30 cellular contexts compared by ENCODE assay signal in genomic region chr1:41442697-41443251, GRCh38. TPM values are rescaled to one million over a fixed set of nuclear protein-coding genes. Genes with fewer than 3 reads are reported as not detected.
DNase-seq lines count a peak whose midpoint lies in the region; ATAC-seq and TF ChIP-seq lines count a peak whose summit lies in the region.
"Had no signal": no experiment of that assay in that cellular context is flagged by ENCODE, and none has a peak within 500 bp of the region (broad histone marks: within the 10 kb centered on the region; RNA-seq: fewer than 3 reads in every experiment).

No MANE protein-coding gene starts in this region.

- intact Hi-C loops in prostate gland (cut with DNase I): no loop called here

- WGBS in prostate gland: 15% methylated on average over 7 of the region's 7 CpGs

- peak; percentile 52 for ATAC-seq in esophagus mucosa
- ATAC-seq in HG03469 (IDR thresholded peaks at IDR 0.05; ENCODE audit: unreplicated experiment): no peak
- no peak for ATAC-seq in HG02571 (IDR thresholded peaks at IDR 0.05; ENCODE audit: unreplicated experiment)
- ATAC-seq: GM23338; heart left ventricle; stimulated activated effector memory CD8-positive, alpha-beta T cell treated with anti-CD3 and anti-CD28 coated beads, Interleukin-12 subunit alpha, Interleukin-12 subunit beta, amount 100 ng/mL, for 72 hours had no signal

- no peaks in the 10 kb centered on the region for H3K36me3 ChIP-seq in prostate gland
- H3K36me3 ChIP-seq: heart left ventricle, spleen, vagina had no signal

- H3K4me1 ChIP-seq in prostate gland (replicated peaks): peaks cover 11% of the 10 kb centered on the region
- H3K4me1 ChIP-seq: spleen had no signal

- TF ChIP-seq POLR2A in prostate gland (IDR thresholded peaks at IDR 0.05): no peak

- no peak overlapping the region for H3K4me3 ChIP-seq in prostate gland
- H3K4me3 ChIP-seq: GM23338, heart left ventricle, spleen, vagina had no signal

- H3K27me3 ChIP-seq in prostate gland (replicated peaks; ENCODE audit: insufficient read depth): no peaks in the 10 kb centered on the region
- H3K27me3 ChIP-seq: vagina had no signal

- H3K27ac ChIP-seq in prostate gland: peak overlapping the region; percentile 67 to 70
- H3K27ac ChIP-seq: epithelial cell of prostate, heart left ventricle, spleen, vagina had no signal

- peak; percentile 99 for DNase-seq in DMS 273 treated with DMSO at 0.1 percent for 48 hours (lab: John Stamatoyannopoulos, UW)
- DNase-seq in RPMI7951 (ENCODE audit: low read depth): peak; percentile 41
- peak; percentile 87 for DNase-seq in prostate gland (ENCODE audit: low spot score)
- DNase-seq in ecto neural progenitor cell (ENCODE audit: low spot score): no peak
- DNase-seq: activated CD4-positive, alpha-beta memory T cell treated with anti-CD3 and anti-CD28 coated beads for 36 hours; activated CD8-positive, alpha-beta memory T cell treated with anti-CD3 and anti-CD28 coated beads, Interleukin-2, amount 50 U/mL, for 48 hours; activated naive CD8-positive, alpha-beta T cell treated with anti-CD3 and anti-CD28 coated beads for 36 hours; CD4-positive, alpha-beta T cell; heart left ventricle; KG1; MV-4-11; naive B cell; NCI-H1694; NCI-H748 treated with DMSO at 0.1 percent for 48 hours; occipital lobe; OCI-M1; Right ventricle myocardium superior; spleen; stimulated activated CD4-positive, alpha-beta T cell treated with anti-CD3 and anti-CD28 coated beads, Interleukin-2, amount 100 ng/mL, for 48 hours; SW 1271; T1000 had no signal

- H3K9me3 ChIP-seq in prostate gland: no peaks in the 10 kb centered on the region
- H3K9me3 ChIP-seq: vagina had no signal

- no peak for TF ChIP-seq CTCF in prostate gland (IDR thresholded peaks at IDR 0.05)

RNA-seq across cellular contexts. Expression of gene EDN2, which starts 41.7 kb away (rescaled TPM):
- total RNA-seq in RPMI7951 (2014; rRNA removed; shearing (Covaris generic)): not detected in 2 replicates
- total RNA-seq in esophagus mucosa (4.7 TPM), prostate gland (10 to 100 TPM in 1 of 2 donors, 1 to 10 TPM in 1; 2.6 to 12.6 TPM)
- total RNA-seq: activated CD4-positive, alpha-beta memory T cell treated with anti-CD3 and anti-CD28 coated beads for 36 hours; activated naive CD8-positive, alpha-beta T cell treated with anti-CD3 and anti-CD28 coated beads for 36 hours; CD4-positive, alpha-beta T cell; cerebellum; fibroblast of villous mesenchyme; GM23338; occipital lobe; spleen had no signal
